ENCODE assay signal across 13 cellular contexts in the genomic region with DNA sequence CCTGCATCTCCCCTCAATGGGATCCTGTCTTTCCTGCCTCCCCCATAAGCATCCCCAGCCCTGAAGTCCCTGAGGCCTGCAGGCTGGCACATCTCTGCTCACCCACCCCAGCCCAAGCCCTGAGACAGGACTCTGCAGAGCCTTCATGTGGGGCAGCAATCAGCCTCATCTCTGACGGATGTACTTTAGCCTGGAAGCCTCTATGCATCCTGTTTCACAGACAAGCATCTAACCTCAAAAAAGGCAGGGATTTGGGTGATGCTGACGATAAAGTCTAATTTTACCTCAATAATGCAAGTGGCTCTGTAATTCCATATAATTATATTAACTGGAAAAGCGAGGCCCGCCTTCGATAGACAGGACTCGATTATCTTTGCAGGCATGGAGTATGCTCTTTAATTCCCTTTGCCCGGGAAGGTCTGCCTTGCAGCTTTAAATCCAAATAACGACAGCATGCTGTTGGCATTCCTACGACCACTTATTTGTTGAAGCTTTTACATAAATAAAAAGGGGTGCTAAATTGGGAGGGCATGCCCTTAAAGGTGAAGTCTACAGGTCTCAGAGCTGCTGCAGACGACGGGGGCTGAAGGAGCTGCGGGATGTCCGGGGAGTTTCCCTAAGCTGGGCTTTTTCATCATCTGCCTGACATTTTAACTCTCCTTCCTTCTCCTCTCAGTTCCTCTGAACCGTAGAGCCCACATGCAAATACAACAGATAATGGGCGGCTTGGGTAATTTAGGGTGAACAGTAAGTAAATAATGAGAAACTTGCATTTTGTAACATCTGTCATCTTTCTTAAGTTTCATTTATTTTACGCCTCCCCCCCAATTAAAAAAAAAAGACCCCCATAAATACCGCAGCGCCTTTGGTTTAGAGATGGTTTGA.
A peak's percentile ranks its signal among the peaks of the same experiment; 100 is the strongest.
DNase-seq lines count a peak whose midpoint lies in the region; ATAC-seq and TF ChIP-seq lines count a peak whose summit lies in the region.
"Had no signal": no experiment of that assay in that cellular context is flagged by ENCODE, and none has a peak within 500 bp of the region (broad histone marks: within the 10 kb centered on the region; RNA-seq: fewer than 3 reads in every experiment).

No MANE protein-coding gene starts in this region.

- TF ChIP-seq CTCF in GM13977 (IDR thresholded peaks at IDR 0.05; ENCODE audit: extremely low read depth, insufficient read depth, missing control alignments) = no peak
- no peak for TF ChIP-seq CTCF in MCF 10A (IDR thresholded peaks at IDR 0.05; ENCODE audit: unreplicated experiment)
- no peak for TF ChIP-seq CTCF in sigmoid colon (IDR thresholded peaks at IDR 0.05)
- TF ChIP-seq CTCF in Caco-2 (IDR thresholded peaks at IDR 0.05; ENCODE audit: insufficient read depth in 1 of 2, low read depth in 1 of 2, low read length in 1 of 2, severe bottlenecking in 1 of 2, unreplicated experiment in 1 of 2) = no peak

- intact Hi-C loops in MCF 10A (cut with micrococcal nuclease) = no loop called here
- intact Hi-C loops in sigmoid colon (cut with DNase I) = no loop called here
- intact Hi-C loops in Caco-2 (cut with micrococcal nuclease; ENCODE audit: unreplicated experiment) = no loop called here

- ATAC-seq in GM19372 (IDR thresholded peaks at IDR 0.05; ENCODE audit: low read depth, unreplicated experiment) (peak; percentile 86), HG02870 (IDR thresholded peaks at IDR 0.05; ENCODE audit: unreplicated experiment) (peak; percentile 92)
- ATAC-seq: lower lobe of right lung, pancreas had no signal

- H3K27me3 Mint-ChIP-seq in MCF 10A (ENCODE audit: insufficient read depth, unreplicated experiment) (no peaks in the 10 kb centered on the region), Caco-2 (ENCODE audit: insufficient read depth, unreplicated experiment) (peaks cover 16% of the 10 kb centered on the region)

- no peak for TF ChIP-seq POLR2A in sigmoid colon (IDR thresholded peaks at IDR 0.05)

- H3K4me1 Mint-ChIP-seq in MCF 10A (ENCODE audit: insufficient read depth, unreplicated experiment) = no peaks in the 10 kb centered on the region
- H3K4me1 Mint-ChIP-seq in Caco-2 (ENCODE audit: low read depth, unreplicated experiment) = no peaks in the 10 kb centered on the region

- H3K36me3 ChIP-seq in sigmoid colon (no peaks in the 10 kb centered on the region), Caco-2 (ENCODE audit: control insufficient read depth, insufficient read depth, low read length) (no peaks in the 10 kb centered on the region)
- H3K36me3 ChIP-seq: lower lobe of right lung, pancreas had no signal

- peak; percentile 75 for DNase-seq in GM13977 (ENCODE audit: low spot score)
- DNase-seq in NCI-H526 (lab: John Stamatoyannopoulos, UW) = peak; percentile 36 to 77
- DNase-seq in MCF 10A (ENCODE audit: unreplicated experiment) = no peak
- no peak for DNase-seq in sigmoid colon
- no peak for DNase-seq in Caco-2
- no peak for DNase-seq in mesenteric fat pad (ENCODE audit: low spot score)
- DNase-seq: CD4-positive, alpha-beta memory T cell; lower lobe of right lung; pancreas; PC-9; stimulated activated CD4-positive, alpha-beta T cell treated with anti-CD3 and anti-CD28 coated beads, Interleukin-4, amount 100 ng/mL, for 24 hours had no signal

- H3K4me1 ChIP-seq in sigmoid colon = no peaks in the 10 kb centered on the region
- no peaks in the 10 kb centered on the region for H3K4me1 ChIP-seq in Caco-2
- H3K4me1 ChIP-seq: lower lobe of right lung, pancreas had no signal

- in situ Hi-C loops in GM13977 (cut with MboI; ENCODE audit: low pct_unique_long_range_greater_than_20kb, low sequenced_read_pairs, unreplicated experiment) = no loop called here

- H3K4me3 ChIP-seq in sigmoid colon = no peak overlapping the region
- no peak overlapping the region for H3K4me3 ChIP-seq in Caco-2 (ENCODE audit: low read depth, low read length)
- H3K4me3 ChIP-seq: lower lobe of right lung, pancreas, PC-9 had no signal

- H3K4me3 Mint-ChIP-seq in MCF 10A (ENCODE audit: unreplicated experiment) = no peak overlapping the region
- no peak overlapping the region for H3K4me3 Mint-ChIP-seq in Caco-2 (ENCODE audit: unreplicated experiment)
- H3K4me3 Mint-ChIP-seq: CD4-positive, alpha-beta memory T cell had no signal

- WGBS in sigmoid colon, 2 donors = 52 to 76% methylated on average over 18 of the region's 18 CpGs

- H3K9me3 Mint-ChIP-seq in MCF 10A (ENCODE audit: unreplicated experiment) (peaks cover 33% of the 10 kb centered on the region), Caco-2 (ENCODE audit: unreplicated experiment) (no peaks in the 10 kb centered on the region)
- H3K9me3 Mint-ChIP-seq: CD4-positive, alpha-beta memory T cell had no signal

- POLR2A ChIA-PET in MCF 10A (lab: Yijun Ruan, JAX) = no interaction called here
- POLR2A ChIA-PET in Caco-2 (lab: Charles Lee) = interaction anchor here (0.7 kb wide), 1 partner anchor 212 kb away, joined by 3 read pairs; a partner anchor contains a TSS

- TF ChIP-seq EP300 in sigmoid colon (IDR thresholded peaks at IDR 0.05) = no peak

- CTCF ChIA-PET in MCF 10A (lab: Yijun Ruan, JAX) (no interaction called here), Caco-2 (lab: Charles Lee) (no interaction called here)

- H3K27ac ChIP-seq in sigmoid colon = no peak overlapping the region
- H3K27ac ChIP-seq: lower lobe of right lung, pancreas, PC-9 had no signal

- H3K9me3 ChIP-seq in sigmoid colon (no peaks in the 10 kb centered on the region), Caco-2 (no peaks in the 10 kb centered on the region)
- H3K9me3 ChIP-seq: lower lobe of right lung, pancreas had no signal

- H3K27ac Mint-ChIP-seq in MCF 10A (ENCODE audit: low read depth, unreplicated experiment) = no peak overlapping the region
- no peak overlapping the region for H3K27ac Mint-ChIP-seq in Caco-2 (ENCODE audit: unreplicated experiment)

- no peaks in the 10 kb centered on the region for H3K27me3 ChIP-seq in sigmoid colon
- peaks cover 2% of the 10 kb centered on the region; the same call in 1 of the 2 replicates for H3K27me3 ChIP-seq in Caco-2 (replicated peaks; ENCODE audit: control insufficient read depth, insufficient read depth, low read length)

- H3K36me3 Mint-ChIP-seq in MCF 10A (ENCODE audit: insufficient read depth, unreplicated experiment) (no peaks in the 10 kb centered on the region), Caco-2 (ENCODE audit: insufficient read depth, unreplicated experiment) (no peaks in the 10 kb centered on the region)
- H3K36me3 Mint-ChIP-seq: CD4-positive, alpha-beta memory T cell had no signal

- no TSS peak for BruUV-seq in MCF 10A (replicated peaks; lab: Mats Ljungman, UMichigan)
- no TSS peak for BruUV-seq in Caco-2 (replicated peaks; lab: Mats Ljungman, UMichigan)

Comparison
In these comparisons a context has a peak if more than half of its experiments do, and no peak if none do; other contexts are left out.
1. DNase-seq: peak in GM13977 (single experiment) and NCI-H526 (2 of 2); none in MCF 10A (single experiment), sigmoid colon (single experiment), Caco-2 (0 of 2) and mesenteric fat pad (single experiment).